26 cellular contexts compared by ENCODE assay signal in the genomic region with DNA sequence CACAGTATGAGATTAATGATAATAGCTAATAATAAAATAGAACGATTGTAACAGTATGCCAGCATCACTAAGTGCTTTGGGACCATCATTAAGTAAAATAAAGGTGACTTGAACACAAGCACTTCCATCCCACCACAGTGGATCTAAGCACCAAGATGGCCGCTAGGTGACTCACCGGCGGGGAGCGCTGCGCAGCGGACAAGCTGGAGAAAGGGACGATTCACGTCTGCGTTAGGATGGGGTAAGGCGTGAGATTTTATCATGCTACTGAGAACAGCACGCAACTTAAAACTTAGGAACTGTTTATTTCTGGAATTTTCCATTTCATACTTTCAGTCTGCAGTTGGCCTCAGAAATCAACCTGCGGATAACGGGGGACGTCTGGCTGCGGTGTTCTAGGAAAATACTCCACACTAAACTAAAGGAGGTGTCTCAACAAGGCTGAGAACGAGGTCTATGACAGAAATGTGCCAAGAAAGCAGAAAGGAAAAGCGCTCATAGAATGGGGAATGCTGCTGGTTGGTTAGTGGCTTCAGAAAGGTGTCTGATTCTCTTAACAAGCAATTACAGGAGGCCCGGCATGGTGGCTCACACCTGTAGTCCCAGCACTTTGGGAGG.
DNase-seq lines count a peak whose midpoint lies in the region; ATAC-seq and TF ChIP-seq lines count a peak whose summit lies in the region.
"Had no signal": no experiment of that assay in that cellular context is flagged by ENCODE, and none has a peak within 500 bp of the region (broad histone marks: within the 10 kb centered on the region; RNA-seq: fewer than 3 reads in every experiment).

No MANE protein-coding gene starts in this region.

- H3K27ac ChIP-seq in IMR-90 (ENCODE audit: insufficient read depth, low read length), result no peak overlapping the region
- H3K27ac ChIP-seq in osteoblast (ENCODE audit: low read depth, low read length), result peak overlapping the region; percentile 67
- peak overlapping the region in 3 of 4 donors; percentile 61 to 68 (median 62) for H3K27ac ChIP-seq in transverse colon
- H3K27ac ChIP-seq in caudate nucleus (ENCODE audit: low read depth, low read length), result no peak overlapping the region
- H3K27ac ChIP-seq: colonic mucosa, foreskin keratinocyte, PC-9 had no signal

- no peaks in the 10 kb centered on the region for H3K27me3 Mint-ChIP-seq in chondrocyte (ENCODE audit: low read depth)
- H3K27me3 Mint-ChIP-seq: CD8-positive, alpha-beta memory T cell; T-helper 17 cell had no signal

- no peaks in the 10 kb centered on the region for H3K9me3 ChIP-seq in IMR-90 (ENCODE audit: control insufficient read depth, insufficient read depth, low read length)
- H3K9me3 ChIP-seq in osteoblast (ENCODE audit: low read depth, low read length), result no peaks in the 10 kb centered on the region
- no peaks in the 10 kb centered on the region for H3K9me3 ChIP-seq in transverse colon
- H3K9me3 ChIP-seq: colonic mucosa, HAP-1, left ventricle myocardium inferior had no signal

- H3K23ac ChIP-seq in IMR-90 (ENCODE audit: low read depth, low read length), result no peak overlapping the region

- no peak overlapping the region for H3K56ac ChIP-seq in IMR-90 (ENCODE audit: extremely low read depth, insufficient read depth, low read length)

- H3K4ac ChIP-seq in IMR-90 (ENCODE audit: low read depth, low read length), result no peak overlapping the region

- H4K20me1 ChIP-seq in IMR-90 (ENCODE audit: insufficient read depth, low read length), result 0 out of 2 replicates have a peak, but pooled peaks cover 4% of the 10 kb centered on the region
- no peaks in the 10 kb centered on the region for H4K20me1 ChIP-seq in osteoblast (ENCODE audit: insufficient read depth, low read length)

- H3K4me1 ChIP-seq in IMR-90 (ENCODE audit: control insufficient read depth, insufficient read depth, low read length) (peaks cover 9% of the 10 kb centered on the region), osteoblast (ENCODE audit: insufficient read depth, low read length) (peaks cover 21% of the 10 kb centered on the region), transverse colon (peaks cover 0 to 12% (median 5%) of the 10 kb centered on the region in 4 donors)
- H3K4me1 ChIP-seq: colonic mucosa, HAP-1 had no signal

- no peak overlapping the region for H4K91ac ChIP-seq in IMR-90 (ENCODE audit: insufficient read depth, low read depth, low read length)

- no peaks in the 10 kb centered on the region for H3K79me2 ChIP-seq in osteoblast (ENCODE audit: insufficient read depth, low read length)

- H2AK5ac ChIP-seq in IMR-90 (ENCODE audit: low read depth, low read length), result peak overlapping the region; percentile 57; the same call in 1 of the 2 replicates

- TF ChIP-seq EP300 in transverse colon (IDR thresholded peaks at IDR 0.05; ENCODE audit: low read depth), result no peak

- DNase-seq in IMR-90, result no peak
- DNase-seq in chondrocyte (ENCODE audit: low spot score), result no peak
- no peak for DNase-seq in osteoblast (ENCODE audit: insufficient read length, low spot score, missing footprints)
- DNase-seq in transverse colon, result no peak
- no peak for DNase-seq in UCSD-AML1 (lab: John Stamatoyannopoulos, UW; ENCODE audit: unreplicated experiment)
- no peak for DNase-seq in caudate nucleus (lab: John Stamatoyannopoulos, UW)
- DNase-seq: activated CD4-positive, alpha-beta T cell treated with anti-CD3 and anti-CD28 coated beads, Interleukin-2, amount 50 U/mL, for 4 hours; activated naive CD4-positive, alpha-beta T cell treated with anti-CD3 and anti-CD28 coated beads, Interleukin-2, amount 50 U/mL, for 16 hours; CD8-positive, alpha-beta memory T cell; colonic mucosa; effector memory CD4-positive, alpha-beta T cell; foreskin keratinocyte; islet precursor cell; left ventricle myocardium inferior; mesendoderm; NCI-H1417; NCI-H2029; NCI-H524; PC-9; posterior cingulate gyrus; stimulated activated CD4-positive, alpha-beta T cell treated with anti-CD3 and anti-CD28 coated beads, Interleukin-4, amount 100 ng/mL, for 1 hour; T-helper 17 cell had no signal

- TF ChIP-seq CTCF in IMR-90 (conservative IDR thresholded peaks at IDR 0.05; ENCODE audit: low read depth, low read length) (no peak), chondrocyte (IDR thresholded peaks at IDR 0.05) (no peak), osteoblast (IDR thresholded peaks at IDR 0.05; ENCODE audit: extremely low read depth, low read depth, low read length) (no peak), transverse colon (IDR thresholded peaks at IDR 0.05) (no peak)

- H3K9me3 Mint-ChIP-seq in chondrocyte (ENCODE audit: low read depth), result no peaks in the 10 kb centered on the region
- H3K9me3 Mint-ChIP-seq: activated T-helper 1 cell treated with anti-CD3 and anti-CD28 coated beads, Interleukin-12 subunit alpha, Interleukin-12 subunit beta, Interleukin-2, Interleukin-4 antibody, amounts not matched to agents 30 ng/mL and 10 ng/mL and 1 ng/mL, durations not matched to agents 14 hours and 24 hours and 36 hours; CD8-positive, alpha-beta memory T cell had no signal

- H2BK20ac ChIP-seq in IMR-90 (ENCODE audit: low read depth, low read length), result no peak overlapping the region

- no peak overlapping the region for H3K4me3 ChIP-seq in IMR-90 (ENCODE audit: insufficient read depth, low read depth, low read length)
- H3K4me3 ChIP-seq in osteoblast (ENCODE audit: insufficient read depth, low read length), result no peak overlapping the region
- H3K4me3 ChIP-seq in transverse colon, result no peak overlapping the region
- H3K4me3 ChIP-seq: colonic mucosa, HAP-1, left ventricle myocardium inferior, PC-9 had no signal

- TF ChIP-seq RAD21 in IMR-90 (IDR thresholded peaks at IDR 0.05; ENCODE audit: low read length), result no peak

- BruUV-seq in IMR-90 (replicated peaks; lab: Mats Ljungman, UMichigan), result no TSS peak

- H3K36me3 Mint-ChIP-seq in chondrocyte (ENCODE audit: low read depth), result no peaks in the 10 kb centered on the region

- H3K79me1 ChIP-seq in IMR-90 (ENCODE audit: low read depth in 1 of 2, low read length in 2 of 2), result 0 out of 4 replicates have a peak, but pooled peaks cover 0 to 11% of the 10 kb centered on the region in 2 experiments

- H2BK15ac ChIP-seq in IMR-90 (ENCODE audit: low read depth, low read length), result no peak overlapping the region

- ATAC-seq in IMR-90 (ENCODE audit: low read depth) (no peak), GM19324 (IDR thresholded peaks at IDR 0.05; ENCODE audit: low FRiP score, unreplicated experiment) (no peak)
- ATAC-seq: activated CD4-positive, CD25-positive, alpha-beta regulatory T cell treated with anti-CD3 and anti-CD28 coated beads, Interleukin-2, amount 50 U/mL, for 24 hours; foreskin keratinocyte; T-helper 17 cell had no signal

- H2AK9ac ChIP-seq in IMR-90 (replicated peaks; ENCODE audit: low read depth, low read length, poor library complexity), result no peak overlapping the region

- dilution Hi-C loops in IMR-90 (cut with HindIII; ENCODE audit: low sequenced_read_pairs, unreplicated experiment), result no loop called here

- H3K36me3 ChIP-seq in IMR-90 (ENCODE audit: control insufficient read depth, insufficient read depth, low read length) (no peaks in the 10 kb centered on the region), osteoblast (ENCODE audit: insufficient read depth, low read length) (no peaks in the 10 kb centered on the region), transverse colon (no peaks in the 10 kb centered on the region)
- H3K36me3 ChIP-seq: colonic mucosa, HAP-1, left ventricle myocardium inferior had no signal

- peak overlapping the region; percentile 98 for H3K27ac Mint-ChIP-seq in chondrocyte (ENCODE audit: unreplicated experiment)
- H3K27ac Mint-ChIP-seq: activated T-helper 1 cell treated with anti-CD3 and anti-CD28 coated beads, Interleukin-12 subunit alpha, Interleukin-12 subunit beta, Interleukin-2, Interleukin-4 antibody, amounts not matched to agents 30 ng/mL and 10 ng/mL and 1 ng/mL, durations not matched to agents 14 hours and 24 hours and 36 hours; T-helper 17 cell had no signal

- intact Hi-C loops in IMR-90 (cut with micrococcal nuclease), result no loop called here
- intact Hi-C loops in transverse colon (cut with DNase I; ENCODE audit: low total_unique reads), result no loop called here

- no peak overlapping the region for H3K14ac ChIP-seq in IMR-90 (replicated peaks; ENCODE audit: low read depth, low read length)

- in situ Hi-C loops in IMR-90 (cut with MboI; ENCODE audit: low sequenced_read_pairs), result no loop called here
- in situ Hi-C loops in transverse colon (cut with MboI; ENCODE audit: low pct_ligation_motif_present in 1 of 4, low pct_unique_long_range_greater_than_20kb in 1 of 4, low sequenced_read_pairs in 3 of 4), result no loop called here

- POLR2A ChIA-PET in IMR-90 (lab: Charles Lee; ENCODE audit: unreplicated experiment), result no interaction called here

- no peak overlapping the region for H3K4me3 Mint-ChIP-seq in chondrocyte (ENCODE audit: unreplicated experiment)
- H3K4me3 Mint-ChIP-seq: activated T-helper 1 cell treated with anti-CD3 and anti-CD28 coated beads, Interleukin-12 subunit alpha, Interleukin-12 subunit beta, Interleukin-2, Interleukin-4 antibody, amounts not matched to agents 30 ng/mL and 10 ng/mL and 1 ng/mL, durations not matched to agents 14 hours and 24 hours and 36 hours; CD8-positive, alpha-beta memory T cell; T-helper 17 cell had no signal

- H3K18ac ChIP-seq in IMR-90 (ENCODE audit: low read depth, low read length), result no peak overlapping the region

- CTCF ChIA-PET in IMR-90 (lab: Yijun Ruan, JAX), result interaction anchor here (1.7 kb wide), 1 partner anchor 14 kb away, joined by 5 read pairs; no protein-coding TSS in a partner anchor

- no peak overlapping the region for H2BK5ac ChIP-seq in IMR-90 (ENCODE audit: low read depth, low read length, poor library complexity, severe bottlenecking)

- WGBS in IMR-90 (ENCODE audit: extremely low coverage in 2 of 2, insufficient read length in 1 of 2), 2 experiments, result 100% methylated on average over 2 of the region's 19 CpGs; no CpG with 5 or more reads in 1 of the 2 experiments
- 87 to 94% methylated on average over 6 to 19 of the region's 19 CpGs for WGBS in transverse colon (ENCODE audit: low coverage in 1 of 2), 2 donors

- H4K5ac ChIP-seq in IMR-90 (ENCODE audit: low read depth, low read length), result no peak overlapping the region

- no peaks in the 10 kb centered on the region for H3K27me3 ChIP-seq in IMR-90 (ENCODE audit: control insufficient read depth, insufficient read depth, low read length)
- H3K27me3 ChIP-seq in osteoblast (ENCODE audit: insufficient read depth, low read length), result no peaks in the 10 kb centered on the region
- H3K27me3 ChIP-seq in transverse colon, result no peaks in the 10 kb centered on the region
- H3K27me3 ChIP-seq: colonic mucosa, foreskin keratinocyte had no signal

- H4K8ac ChIP-seq in IMR-90 (ENCODE audit: low read depth in 2 of 2, low read length in 2 of 2), result no peak overlapping the region

- H2AFZ ChIP-seq in IMR-90 (replicated peaks; ENCODE audit: low read length, poor library complexity), result no peak overlapping the region
- H2AFZ ChIP-seq in osteoblast (ENCODE audit: low read length), result no peak overlapping the region
- H2AFZ ChIP-seq: PC-9 had no signal

- H3K9me1 ChIP-seq in IMR-90 (ENCODE audit: insufficient read depth, low read length), result peaks cover 6% of the 10 kb centered on the region; the same call in 1 of the 2 replicates

- H2BK120ac ChIP-seq in IMR-90 (ENCODE audit: low read depth, low read length), result no peak overlapping the region

- peaks cover 54% of the 10 kb centered on the region for H3K4me1 Mint-ChIP-seq in chondrocyte (ENCODE audit: low read depth)

- TF ChIP-seq POLR2A in IMR-90 (IDR thresholded peaks at IDR 0.05; ENCODE audit: low read depth, low read length), result no peak
- TF ChIP-seq POLR2A in transverse colon (IDR thresholded peaks at IDR 0.05), result no peak

- no peak overlapping the region for H3K9ac ChIP-seq in IMR-90 (ENCODE audit: low read depth, low read length)

- no peak overlapping the region for H3K4me2 ChIP-seq in IMR-90 (ENCODE audit: low read depth, low read length)
- no peak overlapping the region for H3K4me2 ChIP-seq in osteoblast (ENCODE audit: insufficient read depth, low read length)
- H3K4me2 ChIP-seq: PC-9 had no signal

Comparison
In these comparisons a context has a peak if more than half of its experiments do, and no peak if none do; other contexts are left out.
1. H3K27ac ChIP-seq: peak in osteoblast (single experiment) and transverse colon (3 of 4); none in IMR-90 (single experiment) and caudate nucleus (single experiment).